8 cellular contexts compared by ENCODE assay signal in the genomic region with DNA sequence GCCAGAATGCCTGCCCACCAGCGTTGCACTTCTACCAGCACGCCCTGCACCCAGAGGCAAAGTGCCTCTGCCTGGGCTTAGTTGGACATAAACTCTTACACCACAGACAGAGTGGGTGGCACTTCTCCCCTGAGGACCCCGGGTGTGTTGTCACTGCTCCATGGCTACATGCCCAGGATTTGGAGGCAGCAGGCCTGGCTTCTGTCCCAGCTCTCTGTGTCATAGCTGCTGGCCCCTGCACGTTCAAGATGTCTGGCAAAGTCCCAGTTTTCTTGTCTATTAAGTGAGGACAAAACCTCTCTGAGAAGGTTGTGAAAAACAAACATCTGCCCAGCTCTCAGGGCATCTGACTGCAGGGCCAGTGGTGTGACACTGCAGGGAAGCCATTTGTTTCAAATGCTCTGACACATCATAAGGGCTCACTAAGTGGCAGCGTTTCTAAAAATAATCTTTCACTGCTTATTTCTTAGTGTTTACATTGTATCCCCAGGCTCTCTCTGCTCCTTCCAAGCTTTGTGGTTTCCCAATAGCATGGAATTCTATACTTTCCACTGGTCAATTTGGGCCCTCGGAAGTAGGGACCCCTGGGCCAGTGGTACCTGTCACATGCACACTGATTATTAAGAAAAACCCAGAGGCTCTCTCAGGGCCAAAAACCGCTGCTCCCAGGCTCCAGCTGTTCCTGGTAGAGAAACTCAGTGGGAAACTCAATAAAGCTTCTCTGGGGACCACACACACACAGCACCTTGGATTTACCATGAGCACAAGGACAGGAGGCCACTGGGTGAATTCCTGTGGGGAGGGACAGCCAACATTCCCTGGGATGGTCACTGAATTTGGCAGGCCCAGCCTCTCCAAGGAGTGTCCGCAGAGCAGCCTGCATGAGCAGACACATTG.
A peak's percentile ranks its signal among the peaks of the same experiment; 100 is the strongest.
DNase-seq lines count a peak whose midpoint lies in the region; ATAC-seq and TF ChIP-seq lines count a peak whose summit lies in the region.

No MANE protein-coding gene starts in this region.

- no peak for ATAC-seq in GM21360 (IDR thresholded peaks at IDR 0.05; ENCODE audit: unreplicated experiment)
- no peak for ATAC-seq in activated CD8-positive, alpha-beta T cell treated with anti-CD3 and anti-CD28 coated beads, Interleukin-2, amount 10 ng/mL, durations not matched to agents 7 days and 5 days

- H3K4me1 Mint-ChIP-seq in activated CD8-positive, alpha-beta T cell treated with anti-CD3 and anti-CD28 coated beads, Interleukin-2, amount 10 ng/mL, durations not matched to agents 7 days and 5 days (ENCODE audit: low read depth), result no peaks in the 10 kb centered on the region

- no peaks in the 10 kb centered on the region for H3K27me3 ChIP-seq in BLaER1 treated with 17β-estradiol and CSF1 and Interleukin-3, amounts not matched to agents 10 nM and 100 nM
- H3K27me3 ChIP-seq in ascending aorta (no peaks in the 10 kb centered on the region), stomach smooth muscle (ENCODE audit: control insufficient read depth in 1 of 2, insufficient read depth in 2 of 2, low read length in 2 of 2) (no peaks in the 10 kb centered on the region)

- peaks cover 6 to 33% (median 28%) of the 10 kb centered on the region in 10 experiments for H3K4me1 ChIP-seq in BLaER1 treated with 17β-estradiol and CSF1 and Interleukin-3, amounts not matched to agents 10 nM and 100 nM
- H3K4me1 ChIP-seq in ascending aorta, result peaks cover 5 to 25% of the 10 kb centered on the region in 2 donors
- H3K4me1 ChIP-seq in stomach smooth muscle (ENCODE audit: control insufficient read depth, insufficient read depth, low read length), result peaks cover 46% of the 10 kb centered on the region

- H3K36me3 ChIP-seq in BLaER1 treated with 17β-estradiol and CSF1 and Interleukin-3, amounts not matched to agents 10 nM and 100 nM, result peaks cover 6 to 61% (median 18%) of the 10 kb centered on the region in 11 experiments; a peak in 16 of 22 replicates
- H3K36me3 ChIP-seq in ascending aorta (peaks cover 6 to 12% of the 10 kb centered on the region in 2 donors), stomach smooth muscle (ENCODE audit: control insufficient read depth in 2 of 2, insufficient read depth in 2 of 2, low read length in 2 of 2) (peaks cover 2 to 7% of the 10 kb centered on the region in 2 donors)

- H3K4me3 Mint-ChIP-seq in activated CD8-positive, alpha-beta T cell treated with anti-CD3 and anti-CD28 coated beads, Interleukin-2, amount 10 ng/mL, durations not matched to agents 7 days and 5 days, result no peak overlapping the region

- H3K9me3 Mint-ChIP-seq in activated CD8-positive, alpha-beta T cell treated with anti-CD3 and anti-CD28 coated beads, Interleukin-2, amount 10 ng/mL, durations not matched to agents 7 days and 5 days (ENCODE audit: insufficient read depth), result no peaks in the 10 kb centered on the region

- H3K4me2 ChIP-seq in BLaER1 treated with 17β-estradiol and CSF1 and Interleukin-3, amounts not matched to agents 10 nM and 100 nM, result peak overlapping the region in 7 of 11 experiments; percentile 3 to 48 (median 27); a peak in 7 of 22 replicates

- no peaks in the 10 kb centered on the region for H3K9me3 ChIP-seq in BLaER1 treated with 17β-estradiol and CSF1 and Interleukin-3, amounts not matched to agents 10 nM and 100 nM (replicated peaks in 1 of 11)
- H3K9me3 ChIP-seq in ascending aorta, result no peaks in the 10 kb centered on the region
- no peaks in the 10 kb centered on the region for H3K9me3 ChIP-seq in stomach smooth muscle (ENCODE audit: control insufficient read depth in 2 of 2, low read length in 2 of 2)

- DNase-seq in NCI-H1105 (lab: John Stamatoyannopoulos, UW) (peak; percentile 99), ascending aorta (ENCODE audit: low spot score in 2 of 2) (peak; percentile 76 to 97), hypothalamus (lab: John Stamatoyannopoulos, UW) (peak in 42 of 51 donors; percentile 15 to 87 (median 67)), NOMO-1 (lab: John Stamatoyannopoulos, UW; ENCODE audit: unreplicated experiment in 2 of 2) (no peak)
- DNase-seq in activated CD8-positive, alpha-beta T cell treated with anti-CD3 and anti-CD28 coated beads, Interleukin-2, amount 10 ng/mL, durations not matched to agents 7 days and 5 days, result no peak

- H3K9ac ChIP-seq in BLaER1 treated with 17β-estradiol and CSF1 and Interleukin-3, amounts not matched to agents 10 nM and 100 nM, result no peak overlapping the region
- peak overlapping the region; percentile 2 to 13 for H3K9ac ChIP-seq in stomach smooth muscle (ENCODE audit: low read length in 2 of 2)

- no peak overlapping the region for H3K4me3 ChIP-seq in BLaER1 treated with 17β-estradiol and CSF1 and Interleukin-3, amounts not matched to agents 10 nM and 100 nM
- H3K4me3 ChIP-seq in ascending aorta (no peak overlapping the region), stomach smooth muscle (ENCODE audit: low read length in 2 of 2) (peak overlapping the region in 1 of 2 donors; percentile 47)

- intact Hi-C loops in ascending aorta (cut with DNase I), result loop anchor here (1.0 to 10.0 kb wide), 5 partner anchors 15 to 1266 kb away; partner anchors contain the start of genes ANLN, DPY19L1 and SEPTIN7

- peak overlapping the region in 4 of 11 experiments; percentile 17 to 62 (median 44); a peak in 6 of 22 replicates for H3K27ac ChIP-seq in BLaER1 treated with 17β-estradiol and CSF1 and Interleukin-3, amounts not matched to agents 10 nM and 100 nM
- H3K27ac ChIP-seq in ascending aorta (peak overlapping the region; percentile 70 to 88), stomach smooth muscle (ENCODE audit: low read length) (peak overlapping the region; percentile 80)

- POLR2A ChIA-PET in activated CD8-positive, alpha-beta T cell treated with anti-CD3 and anti-CD28 coated beads, Interleukin-2, amount 10 ng/mL, durations not matched to agents 7 days and 5 days (lab: Charles Lee), result no interaction called here

- TF ChIP-seq CTCF in ascending aorta (IDR thresholded peaks at IDR 0.05), result no peak

- CTCF ChIA-PET in activated CD8-positive, alpha-beta T cell treated with anti-CD3 and anti-CD28 coated beads, Interleukin-2, amount 10 ng/mL, durations not matched to agents 7 days and 5 days (lab: Charles Lee), result interaction anchor here (1.2 to 1.5 kb wide), 3 partner anchors 12 to 387 kb away, joined by 3 to 4 read pairs (median 3); no protein-coding TSS in a partner anchor

- H3K36me3 Mint-ChIP-seq in activated CD8-positive, alpha-beta T cell treated with anti-CD3 and anti-CD28 coated beads, Interleukin-2, amount 10 ng/mL, durations not matched to agents 7 days and 5 days (ENCODE audit: low read depth), result no peaks in the 10 kb centered on the region

- no peaks in the 10 kb centered on the region for H3K27me3 Mint-ChIP-seq in activated CD8-positive, alpha-beta T cell treated with anti-CD3 and anti-CD28 coated beads, Interleukin-2, amount 10 ng/mL, durations not matched to agents 7 days and 5 days (ENCODE audit: low read depth)

- peaks cover 0 to 30% (median 0%) of the 10 kb centered on the region in 11 experiments; a peak in 3 of 22 replicates for H4K20me1 ChIP-seq in BLaER1 treated with 17β-estradiol and CSF1 and Interleukin-3, amounts not matched to agents 10 nM and 100 nM

- H3K27ac Mint-ChIP-seq in activated CD8-positive, alpha-beta T cell treated with anti-CD3 and anti-CD28 coated beads, Interleukin-2, amount 10 ng/mL, durations not matched to agents 7 days and 5 days, result no peak overlapping the region

Comparison
In these comparisons a context has a peak if more than half of its experiments do, and no peak if none do; other contexts are left out.
1. H3K9ac ChIP-seq: peak in stomach smooth muscle (2 of 2); none in BLaER1 treated with 17β-estradiol and CSF1 and Interleukin-3, amounts not matched to agents 10 nM and 100 nM (0 of 11).
2. DNase-seq: peak in NCI-H1105 (single experiment), ascending aorta (2 of 2) and hypothalamus (42 of 51); none in NOMO-1 (0 of 2) and activated CD8-positive, alpha-beta T cell treated with anti-CD3 and anti-CD28 coated beads, Interleukin-2, amount 10 ng/mL, durations not matched to agents 7 days and 5 days (single experiment).